In genomic region chr15:64356443-64357040, GRCh38 we compare ENCODE assay signal across 1 cellular context.
TF ChIP-seq lines count a peak whose summit lies in the region.

No MANE protein-coding gene starts in this region.

TF ChIP-seq in GM23338, 12 proteins besides CTCF, POLR2A, EP300 and RAD21 (continued from another document):
- no peak for TF ChIP-seq ZNF462 (CRISPR knock-in tag; IDR thresholded peaks at IDR 0.05)
- TF ChIP-seq EZH2phosphoT487 (IDR thresholded peaks at IDR 0.05; ENCODE audit: unreplicated experiment): no peak
- TF ChIP-seq, protein P1, sequence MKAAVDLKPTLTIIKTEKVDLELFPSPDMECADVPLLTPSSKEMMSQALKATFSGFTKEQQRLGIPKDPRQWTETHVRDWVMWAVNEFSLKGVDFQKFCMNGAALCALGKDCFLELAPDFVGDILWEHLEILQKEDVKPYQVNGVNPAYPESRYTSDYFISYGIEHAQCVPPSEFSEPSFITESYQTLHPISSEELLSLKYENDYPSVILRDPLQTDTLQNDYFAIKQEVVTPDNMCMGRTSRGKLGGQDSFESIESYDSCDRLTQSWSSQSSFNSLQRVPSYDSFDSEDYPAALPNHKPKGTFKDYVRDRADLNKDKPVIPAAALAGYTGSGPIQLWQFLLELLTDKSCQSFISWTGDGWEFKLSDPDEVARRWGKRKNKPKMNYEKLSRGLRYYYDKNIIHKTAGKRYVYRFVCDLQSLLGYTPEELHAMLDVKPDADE (IDR thresholded peaks at IDR 0.05): no peak
- no peak for TF ChIP-seq ZNF331 (CRISPR knock-in tag; IDR thresholded peaks at IDR 0.05; ENCODE audit: low read depth)
- TF ChIP-seq CREB1 (CRISPR knock-in tag; IDR thresholded peaks at IDR 0.05; ENCODE audit: low read depth): no peak
- no peak for TF ChIP-seq EZH2 (IDR thresholded peaks at IDR 0.05; ENCODE audit: low read depth, unreplicated experiment)
- TF ChIP-seq POLR2AphosphoS5 (IDR thresholded peaks at IDR 0.05; ENCODE audit: low read depth): no peak
- no peak for TF ChIP-seq ZNF114 (CRISPR knock-in tag; IDR thresholded peaks at IDR 0.05)
- TF ChIP-seq, protein P2, sequence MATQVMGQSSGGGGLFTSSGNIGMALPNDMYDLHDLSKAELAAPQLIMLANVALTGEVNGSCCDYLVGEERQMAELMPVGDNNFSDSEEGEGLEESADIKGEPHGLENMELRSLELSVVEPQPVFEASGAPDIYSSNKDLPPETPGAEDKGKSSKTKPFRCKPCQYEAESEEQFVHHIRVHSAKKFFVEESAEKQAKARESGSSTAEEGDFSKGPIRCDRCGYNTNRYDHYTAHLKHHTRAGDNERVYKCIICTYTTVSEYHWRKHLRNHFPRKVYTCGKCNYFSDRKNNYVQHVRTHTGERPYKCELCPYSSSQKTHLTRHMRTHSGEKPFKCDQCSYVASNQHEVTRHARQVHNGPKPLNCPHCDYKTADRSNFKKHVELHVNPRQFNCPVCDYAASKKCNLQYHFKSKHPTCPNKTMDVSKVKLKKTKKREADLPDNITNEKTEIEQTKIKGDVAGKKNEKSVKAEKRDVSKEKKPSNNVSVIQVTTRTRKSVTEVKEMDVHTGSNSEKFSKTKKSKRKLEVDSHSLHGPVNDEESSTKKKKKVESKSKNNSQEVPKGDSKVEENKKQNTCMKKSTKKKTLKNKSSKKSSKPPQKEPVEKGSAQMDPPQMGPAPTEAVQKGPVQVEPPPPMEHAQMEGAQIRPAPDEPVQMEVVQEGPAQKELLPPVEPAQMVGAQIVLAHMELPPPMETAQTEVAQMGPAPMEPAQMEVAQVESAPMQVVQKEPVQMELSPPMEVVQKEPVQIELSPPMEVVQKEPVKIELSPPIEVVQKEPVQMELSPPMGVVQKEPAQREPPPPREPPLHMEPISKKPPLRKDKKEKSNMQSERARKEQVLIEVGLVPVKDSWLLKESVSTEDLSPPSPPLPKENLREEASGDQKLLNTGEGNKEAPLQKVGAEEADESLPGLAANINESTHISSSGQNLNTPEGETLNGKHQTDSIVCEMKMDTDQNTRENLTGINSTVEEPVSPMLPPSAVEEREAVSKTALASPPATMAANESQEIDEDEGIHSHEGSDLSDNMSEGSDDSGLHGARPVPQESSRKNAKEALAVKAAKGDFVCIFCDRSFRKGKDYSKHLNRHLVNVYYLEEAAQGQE (IDR thresholded peaks at IDR 0.05; ENCODE audit: unreplicated experiment): no peak
- TF ChIP-seq JUNB (IDR thresholded peaks at IDR 0.05; ENCODE audit: unreplicated experiment): no peak
- TF ChIP-seq NANOG (IDR thresholded peaks at IDR 0.05; ENCODE audit: borderline replicate concordance): no peak
TF ChIP-seq in GM23338: peak in this region for 0.
